In the genomic region with DNA sequence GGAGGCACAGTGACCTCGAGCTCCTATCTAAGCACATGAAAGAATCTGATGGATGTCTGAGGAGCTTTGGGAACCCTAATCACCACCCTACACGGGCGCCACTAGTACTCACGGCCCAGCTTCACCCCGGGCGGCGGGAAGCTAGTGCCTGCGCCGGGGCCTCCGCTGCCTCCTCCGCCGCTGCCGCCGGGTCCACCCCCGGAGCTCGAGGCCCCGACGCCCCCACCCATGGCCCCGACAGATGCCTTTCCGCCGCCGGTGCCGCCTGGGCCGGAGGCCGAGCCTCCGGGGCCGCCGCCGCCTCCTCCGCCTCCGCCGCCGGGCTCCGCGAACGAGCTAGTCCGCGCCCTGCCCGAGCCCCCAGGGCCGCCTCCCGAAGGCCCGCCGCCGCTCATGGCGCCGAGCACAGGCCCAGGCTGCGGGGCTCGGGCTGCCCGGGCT, we compare ENCODE assay signal across 1 cellular context.
TF ChIP-seq lines count a peak whose summit lies in the region.

No MANE protein-coding gene starts in this region.

TF ChIP-seq in HCT116, 20 proteins besides CTCF, POLR2A, EP300 and RAD21:
- TF ChIP-seq CBX3 (IDR thresholded peaks at IDR 0.05; ENCODE audit: low read depth), result no peak
- TF ChIP-seq ZFX (IDR thresholded peaks at IDR 0.05), result peak; percentile 100
